Comparison of ENCODE assay signal across 17 cellular contexts in the genomic region with DNA sequence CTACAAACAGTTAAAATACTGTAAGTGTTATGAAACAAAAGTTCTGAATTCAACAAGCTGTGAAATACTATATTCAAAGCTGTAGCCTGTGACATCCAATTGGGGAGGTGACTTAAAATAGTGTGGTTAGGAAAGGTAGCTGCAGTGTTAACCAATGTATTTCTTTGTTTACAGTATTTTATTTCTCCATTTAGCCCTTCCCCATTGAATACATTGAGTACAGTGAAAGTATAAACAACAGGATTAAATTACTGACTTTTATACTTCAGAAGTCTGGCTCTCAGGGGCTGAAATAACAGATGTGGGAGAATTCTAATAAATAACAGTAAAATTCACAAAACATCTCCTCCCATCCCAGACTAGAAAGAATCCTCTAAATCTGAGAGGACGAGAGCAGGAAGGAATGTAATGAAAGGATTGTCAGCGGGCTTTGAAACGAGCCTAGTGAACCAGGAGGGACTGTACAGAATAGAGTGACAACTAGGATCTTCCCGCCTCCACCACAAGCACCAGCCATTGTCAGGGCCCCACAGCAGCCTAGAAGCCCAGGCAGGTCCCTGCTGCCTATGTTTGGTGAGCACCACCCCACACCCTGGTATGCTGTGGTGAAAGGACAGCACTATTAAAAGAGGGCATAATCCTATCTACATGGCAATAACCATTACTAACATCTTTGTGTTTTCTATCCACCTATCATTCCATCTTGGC.
DNase-seq lines count a peak whose midpoint lies in the region; TF ChIP-seq lines count a peak whose summit lies in the region.
"Had no signal": no experiment of that assay in that cellular context is flagged by ENCODE, and none has a peak within 500 bp of the region (broad histone marks: within the 10 kb centered on the region; RNA-seq: fewer than 3 reads in every experiment).

No MANE protein-coding gene starts in this region.

- no peak overlapping the region for H3K9ac ChIP-seq in smooth muscle cell (ENCODE audit: low read depth)
- H3K9ac ChIP-seq: KMS-11 had no signal

- H3K36me3 ChIP-seq in PC-9 (ENCODE audit: low read depth) (no peaks in the 10 kb centered on the region), hepatocyte (replicated peaks; ENCODE audit: insufficient read depth, low read depth) (no peaks in the 10 kb centered on the region), smooth muscle cell (ENCODE audit: low read depth) (no peaks in the 10 kb centered on the region)
- H3K36me3 ChIP-seq: vagina had no signal

- 46% methylated on average over 4 of the region's 4 CpGs for WGBS in hepatocyte (ENCODE audit: low lambda C conversion rate, missing lambda C conversion rate)
- 41% methylated on average over 4 of the region's 4 CpGs for WGBS in smooth muscle cell (ENCODE audit: low lambda C conversion rate)

- H3K9me3 ChIP-seq in PC-9 (ENCODE audit: insufficient read depth, low read depth) (no peaks in the 10 kb centered on the region), hepatocyte (ENCODE audit: low read depth) (no peaks in the 10 kb centered on the region), smooth muscle cell (replicated peaks; ENCODE audit: low read depth) (no peaks in the 10 kb centered on the region)
- H3K9me3 ChIP-seq: body of pancreas, vagina had no signal

- CTCF ChIA-PET in PC-9 (lab: Charles Lee) = no interaction called here

- POLR2A ChIA-PET in PC-9 (lab: Charles Lee; ENCODE audit: unreplicated experiment) = no interaction called here

- H3K27ac ChIP-seq in PC-9 (no peak overlapping the region), hepatocyte (no peak overlapping the region), smooth muscle cell (ENCODE audit: low read depth) (no peak overlapping the region)
- H3K27ac ChIP-seq: body of pancreas, KMS-11, vagina had no signal

- intact Hi-C loops in PC-9 (cut with micrococcal nuclease; ENCODE audit: unreplicated experiment) = no loop called here

- BruUV-seq in PC-9 (replicated peaks; lab: Mats Ljungman, UMichigan) = no TSS peak

- H3K4me2 ChIP-seq in PC-9 (no peak overlapping the region), hepatocyte (peak overlapping the region; percentile 6), smooth muscle cell (no peak overlapping the region)
- H3K4me2 ChIP-seq: KMS-11 had no signal

- H4K20me1 ChIP-seq in PC-9 (ENCODE audit: insufficient read depth) (no peaks in the 10 kb centered on the region), hepatocyte (ENCODE audit: insufficient read depth, poor library complexity, severe bottlenecking) (no peaks in the 10 kb centered on the region), smooth muscle cell (ENCODE audit: low read depth) (no peaks in the 10 kb centered on the region)

- H3K4me1 ChIP-seq in PC-9 (replicated peaks; ENCODE audit: insufficient read depth) (no peaks in the 10 kb centered on the region), hepatocyte (ENCODE audit: insufficient read depth) (no peaks in the 10 kb centered on the region), smooth muscle cell (ENCODE audit: low read depth) (no peaks in the 10 kb centered on the region)
- H3K4me1 ChIP-seq: body of pancreas, vagina had no signal

- H3K9me2 ChIP-seq in PC-9 (ENCODE audit: insufficient read depth) (no peaks in the 10 kb centered on the region), hepatocyte (replicated peaks; ENCODE audit: insufficient read depth) (no peaks in the 10 kb centered on the region)

- no peaks in the 10 kb centered on the region for H3K79me2 ChIP-seq in PC-9 (ENCODE audit: low read depth)
- no peaks in the 10 kb centered on the region for H3K79me2 ChIP-seq in hepatocyte
- H3K79me2 ChIP-seq in smooth muscle cell (ENCODE audit: low read depth) = no peaks in the 10 kb centered on the region

- H3K27me3 ChIP-seq in PC-9 (ENCODE audit: insufficient read depth, low read depth) (no peaks in the 10 kb centered on the region), hepatocyte (no peaks in the 10 kb centered on the region), smooth muscle cell (ENCODE audit: low read depth) (no peaks in the 10 kb centered on the region)
- H3K27me3 ChIP-seq: body of pancreas, vagina had no signal

- H2AFZ ChIP-seq in PC-9 (0 out of 2 replicates have a peak overlapping the region, but pooled peaks have one; percentile 33), hepatocyte (no peak overlapping the region), smooth muscle cell (ENCODE audit: low read depth) (peak overlapping the region; percentile 42)

- H3F3A ChIP-seq in PC-9 (ENCODE audit: insufficient read depth, low read depth) (no peaks in the 10 kb centered on the region), smooth muscle cell (ENCODE audit: low read depth) (no peaks in the 10 kb centered on the region)

- peak; percentile 1 for DNase-seq in NCI-H510A treated with DMSO at 0.1 percent for 48 hours (lab: John Stamatoyannopoulos, UW)
- no peak for DNase-seq in NCI-H510A (lab: John Stamatoyannopoulos, UW)
- DNase-seq in PC-9 = no peak
- no peak for DNase-seq in hepatocyte (ENCODE audit: low spot score)
- DNase-seq in smooth muscle cell (lab: John Stamatoyannopoulos, UW; ENCODE audit: unreplicated experiment) = no peak
- no peak for DNase-seq in SKM-1 (lab: John Stamatoyannopoulos, UW; ENCODE audit: unreplicated experiment)
- no peak for DNase-seq in DMS153 (lab: John Stamatoyannopoulos, UW)
- DNase-seq in T-helper 2 cell = no peak
- DNase-seq: 8988T; activated CD4-positive, alpha-beta T cell treated with anti-CD3 and anti-CD28 coated beads for 4 hours; activated naive CD8-positive, alpha-beta T cell treated with anti-CD3 and anti-CD28 coated beads, Interleukin-2, amount 10 ng/mL, durations not matched to agents 7 days and 5 days; body of pancreas; C1 segment of cervical spinal cord; NCI-H1930; T-helper 1 cell had no signal

- H3K4me3 ChIP-seq in PC-9 = no peak overlapping the region
- no peak overlapping the region for H3K4me3 ChIP-seq in hepatocyte
- H3K4me3 ChIP-seq in smooth muscle cell = no peak overlapping the region
- H3K4me3 ChIP-seq: body of pancreas, vagina had no signal

- TF ChIP-seq CTCF in PC-9 (conservative IDR thresholded peaks at IDR 0.05) (no peak), hepatocyte (IDR thresholded peaks at IDR 0.05; ENCODE audit: poor library complexity) (no peak), smooth muscle cell (IDR thresholded peaks at IDR 0.05; ENCODE audit: borderline replicate concordance, insufficient read depth, poor library complexity, severe bottlenecking) (no peak)
